16 cellular contexts compared by ENCODE assay signal in the genomic region with DNA sequence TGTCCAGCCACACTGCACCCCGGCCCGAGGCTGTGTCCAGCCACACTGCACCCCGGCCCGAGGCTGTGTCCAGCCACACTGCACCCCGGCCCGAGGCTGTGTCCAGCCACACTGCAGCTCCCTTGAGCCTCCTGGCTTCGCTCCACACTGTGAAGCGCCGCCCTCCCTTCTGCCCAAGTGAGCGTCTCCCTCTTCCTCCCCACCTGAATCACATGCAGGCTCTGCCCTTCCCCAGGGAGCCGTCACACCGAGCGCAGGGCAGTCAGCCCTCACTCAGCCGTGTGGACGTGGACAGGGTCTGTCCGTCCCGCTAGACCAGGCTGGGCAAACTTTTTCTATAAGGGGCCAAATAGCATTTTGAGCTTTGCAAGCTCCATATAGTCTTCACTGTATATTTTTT. TPM values are rescaled to one million over a fixed set of nuclear protein-coding genes. Genes with fewer than 3 reads are reported as not detected.
A peak's percentile ranks its signal among the peaks of the same experiment; 100 is the strongest.
DNase-seq lines count a peak whose midpoint lies in the region; ATAC-seq and TF ChIP-seq lines count a peak whose summit lies in the region.
"Had no signal": no experiment of that assay in that cellular context is flagged by ENCODE, and none has a peak within 500 bp of the region (broad histone marks: within the 10 kb centered on the region; RNA-seq: fewer than 3 reads in every experiment).

No MANE protein-coding gene starts in this region.

- H3K27me3 ChIP-seq in right cardiac atrium (ENCODE audit: control insufficient read depth, insufficient read depth) (no peaks in the 10 kb centered on the region), neuronal stem cell (ENCODE audit: control insufficient read depth in 3 of 3, insufficient read depth in 3 of 3, low read depth in 1 of 3, low read length in 3 of 3) (no peaks in the 10 kb centered on the region), gastroesophageal sphincter (peaks cover 32% of the 10 kb centered on the region)

- POLR2A ChIA-PET in activated B cell treated with CpG ODN at 0.5 μM for 24 hours (lab: Charles Lee) = interaction anchor here (1.0 kb wide), 1 partner anchor 18 kb away, joined by 3 read pairs; no protein-coding TSS in a partner anchor

- peak; percentile 9 for DNase-seq in left ventricle myocardium superior
- no peak for DNase-seq in right cardiac atrium
- DNase-seq in activated B cell treated with CpG ODN at 0.5 μM for 24 hours = no peak
- no peak for DNase-seq in neuronal stem cell (ENCODE audit: low spot score)
- no peak for DNase-seq in DMS53 (lab: John Stamatoyannopoulos, UW)
- DNase-seq in HT-29 (ENCODE audit: low spot score) = no peak
- DNase-seq: CD4-positive, alpha-beta memory T cell; H9; IMR-90; MV-4-11; NCI-H146; NCI-H446; PC-9; SK-N-SH had no signal

- no peak overlapping the region for H2BK5ac ChIP-seq in neuronal stem cell (ENCODE audit: low read length)

- peaks cover 2% of the 10 kb centered on the region for H3K79me1 ChIP-seq in neuronal stem cell (ENCODE audit: low read depth, low read length)

- no peak overlapping the region for H3K27ac ChIP-seq in right cardiac atrium (ENCODE audit: low read length)
- no peak overlapping the region for H3K27ac ChIP-seq in neuronal stem cell (replicated peaks; ENCODE audit: low read length)
- H3K27ac ChIP-seq in gastroesophageal sphincter = no peak overlapping the region
- H3K27ac ChIP-seq: PC-9 had no signal

- H3K9me3 ChIP-seq in right cardiac atrium (ENCODE audit: control insufficient read depth, low read length) = no peaks in the 10 kb centered on the region
- H3K9me3 ChIP-seq in neuronal stem cell (replicated peaks in 1 of 2; ENCODE audit: control insufficient read depth in 2 of 2, insufficient read depth in 1 of 2, low read depth in 1 of 2, low read length in 2 of 2) = peaks cover 0 to 3% of the 10 kb centered on the region in 2 donors
- H3K9me3 ChIP-seq in gastroesophageal sphincter = no peaks in the 10 kb centered on the region
- H3K9me3 ChIP-seq: SK-N-SH had no signal

- H3K18ac ChIP-seq in neuronal stem cell (ENCODE audit: low read length) = peak overlapping the region; percentile 90

- no peak overlapping the region for H4K91ac ChIP-seq in neuronal stem cell (ENCODE audit: low read depth, low read length, poor library complexity)

- no peak overlapping the region for H2AFZ ChIP-seq in neuronal stem cell (ENCODE audit: low read length)
- H2AFZ ChIP-seq: PC-9 had no signal

- ATAC-seq in left ventricle myocardium superior (no peak), right cardiac atrium (no peak), activated B cell treated with CpG ODN at 0.5 μM for 24 hours (ENCODE audit: low read depth) (peak; percentile 36), gastroesophageal sphincter (no peak), GM18868 (IDR thresholded peaks at IDR 0.05; ENCODE audit: unreplicated experiment) (no peak)

- intact Hi-C loops in left ventricle myocardium superior (cut with micrococcal nuclease) (no loop called here), right cardiac atrium (cut with DNase I) (no loop called here), activated B cell treated with CpG ODN at 0.5 μM for 24 hours (cut with micrococcal nuclease) (no loop called here)

- no peak overlapping the region for H3K9ac ChIP-seq in neuronal stem cell (ENCODE audit: low read depth, low read length, poor library complexity)
- H3K9ac ChIP-seq: SK-N-SH had no signal

- 92% methylated on average over 15 of the region's 17 CpGs for WGBS in right cardiac atrium
- WGBS in neuronal stem cell (ENCODE audit: extremely low coverage in 2 of 2, insufficient read length in 2 of 2, insufficient replicate concordance in 1 of 2), 2 donors = no CpG with 5 or more reads among the region's 17 CpGs
- 86% methylated on average over 10 of the region's 17 CpGs; no CpG with 5 or more reads in 1 of the 2 donors for WGBS in gastroesophageal sphincter (ENCODE audit: low coverage in 1 of 2), 2 donors

- H2BK15ac ChIP-seq in neuronal stem cell (ENCODE audit: low read length) = peak overlapping the region; percentile 49

- no peak for TF ChIP-seq POLR2A in gastroesophageal sphincter (IDR thresholded peaks at IDR 0.05)

- H3K14ac ChIP-seq in neuronal stem cell (ENCODE audit: low read length) = no peak overlapping the region

- H3K36me3 Mint-ChIP-seq in activated B cell treated with CpG ODN at 0.5 μM for 24 hours (ENCODE audit: low read depth) = no peaks in the 10 kb centered on the region
- H3K36me3 Mint-ChIP-seq: CD4-positive, alpha-beta memory T cell had no signal

- no peak overlapping the region for H3K23ac ChIP-seq in neuronal stem cell (ENCODE audit: low read depth, low read length, poor library complexity)

- H3K4me2 ChIP-seq in neuronal stem cell (ENCODE audit: insufficient read depth, low read length, poor library complexity, severe bottlenecking) = no peak overlapping the region
- H3K4me2 ChIP-seq: PC-9, SK-N-SH had no signal

- peaks cover 13% of the 10 kb centered on the region for H3K27me3 Mint-ChIP-seq in activated B cell treated with CpG ODN at 0.5 μM for 24 hours
- H3K27me3 Mint-ChIP-seq: CD4-positive, alpha-beta memory T cell had no signal

- peak overlapping the region; percentile 62 for H3K4me3 Mint-ChIP-seq in activated B cell treated with CpG ODN at 0.5 μM for 24 hours
- H3K4me3 Mint-ChIP-seq: CD4-positive, alpha-beta memory T cell; H9 had no signal

- CTCF ChIA-PET in activated B cell treated with CpG ODN at 0.5 μM for 24 hours (lab: Charles Lee) = interaction anchor here (0.7 to 0.9 kb wide), 2 partner anchors 9 to 11 kb away, joined by 3 read pairs; no protein-coding TSS in a partner anchor

- no peaks in the 10 kb centered on the region for H3K9me3 Mint-ChIP-seq in activated B cell treated with CpG ODN at 0.5 μM for 24 hours
- H3K9me3 Mint-ChIP-seq: H9 had no signal

- no peak for TF ChIP-seq EP300 in gastroesophageal sphincter (IDR thresholded peaks at IDR 0.05)

- H3K4me3 ChIP-seq in right cardiac atrium (ENCODE audit: low read length) (no peak overlapping the region), neuronal stem cell (ENCODE audit: low read length in 2 of 2) (no peak overlapping the region), gastroesophageal sphincter (no peak overlapping the region)
- H3K4me3 ChIP-seq: PC-9 had no signal

- no peaks in the 10 kb centered on the region for H3K36me3 ChIP-seq in neuronal stem cell (replicated peaks in 1 of 2; ENCODE audit: control insufficient read depth in 2 of 2, insufficient read depth in 2 of 2, low read length in 2 of 2)
- no peaks in the 10 kb centered on the region for H3K36me3 ChIP-seq in gastroesophageal sphincter

- H3K4ac ChIP-seq in neuronal stem cell (ENCODE audit: low read length) = no peak overlapping the region

- H2AK5ac ChIP-seq in neuronal stem cell (ENCODE audit: low read depth, low read length) = no peak overlapping the region

- TF ChIP-seq CTCF in activated B cell treated with CpG ODN at 0.5 μM for 24 hours (IDR thresholded peaks at IDR 0.05) (no peak), gastroesophageal sphincter (IDR thresholded peaks at IDR 0.05) (no peak)

- no peak overlapping the region for H4K8ac ChIP-seq in neuronal stem cell (ENCODE audit: low read depth, low read length)

- no peak overlapping the region for H3K27ac Mint-ChIP-seq in activated B cell treated with CpG ODN at 0.5 μM for 24 hours
- H3K27ac Mint-ChIP-seq: CD4-positive, alpha-beta memory T cell had no signal

- H2BK12ac ChIP-seq in neuronal stem cell (ENCODE audit: low read length) = peak overlapping the region; percentile 16

- H3K4me1 Mint-ChIP-seq in activated B cell treated with CpG ODN at 0.5 μM for 24 hours = peaks cover 23% of the 10 kb centered on the region
- H3K4me1 Mint-ChIP-seq: CD4-positive, alpha-beta memory T cell had no signal

- H2BK120ac ChIP-seq in neuronal stem cell (ENCODE audit: low read depth, low read length) = no peak overlapping the region

- H3K4me1 ChIP-seq in right cardiac atrium (ENCODE audit: control insufficient read depth, insufficient read depth, low read length) (no peaks in the 10 kb centered on the region), neuronal stem cell (ENCODE audit: control insufficient read depth in 2 of 2, insufficient read depth in 1 of 2, low read depth in 1 of 2, low read length in 2 of 2) (peaks cover 0 to 9% of the 10 kb centered on the region in 2 donors), gastroesophageal sphincter (no peaks in the 10 kb centered on the region)

RNA-seq across cellular contexts. Expression of a gene that starts 27.6 kb away (rescaled TPM):
- 1.5 TPM for total RNA-seq in left ventricle myocardium superior
- 1 to 10 TPM; 1.5 to 1.8 (median 1.7) TPM for total RNA-seq in right cardiac atrium
- 1.00 TPM for polyA plus RNA-seq in right cardiac atrium
- 1.6 and 3.7 TPM in 2 replicates for total RNA-seq in activated B cell treated with CpG ODN at 0.5 μM for 24 hours
- 1.5 TPM for polyA plus RNA-seq in neuronal stem cell (2013, experiment 1 of 2)
- polyA plus RNA-seq in neuronal stem cell (2013, experiment 2 of 2) = 1.4 TPM
- total RNA-seq in gastroesophageal sphincter = 1 to 10 TPM in 1 of 4 donors, under 1 TPM in 2, not detected in 1; 0.27 to 2.2 (median 0.30) TPM
- not detected in 2 replicates for total RNA-seq in HT-29 (2014; rRNA removed; shearing (Covaris generic))
- total RNA-seq: CD4-positive, alpha-beta memory T cell; PC-9 had no signal
- polyA plus RNA-seq: CD4-positive, alpha-beta memory T cell had no signal
